In genomic region chr10:72215611-72216549, GRCh38 we compare ENCODE assay signal across 1 cellular context.
A peak's percentile ranks its signal among the peaks of the same experiment; 100 is the strongest.
TF ChIP-seq lines count a peak whose summit lies in the region.

ANAPC16 (plus strand) TSS chr10:72216012; CDS start chr10:72223915, 7,903 bp downstream.
A gene with protein sequence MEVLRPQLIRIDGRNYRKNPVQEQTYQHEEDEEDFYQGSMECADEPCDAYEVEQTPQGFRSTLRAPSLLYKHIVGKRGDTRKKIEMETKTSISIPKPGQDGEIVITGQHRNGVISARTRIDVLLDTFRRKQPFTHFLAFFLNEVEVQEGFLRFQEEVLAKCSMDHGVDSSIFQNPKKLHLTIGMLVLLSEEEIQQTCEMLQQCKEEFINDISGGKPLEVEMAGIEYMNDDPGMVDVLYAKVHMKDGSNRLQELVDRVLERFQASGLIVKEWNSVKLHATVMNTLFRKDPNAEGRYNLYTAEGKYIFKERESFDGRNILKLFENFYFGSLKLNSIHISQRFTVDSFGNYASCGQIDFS (minus strand): TSS chr10:72216276. CDS start chr10:72213298, 2,978 bp downstream.

TF ChIP-seq in HepG2, 621 proteins besides CTCF, POLR2A, EP300 and RAD21 (continued from another document and continues in another):
- TF ChIP-seq, protein P1, sequence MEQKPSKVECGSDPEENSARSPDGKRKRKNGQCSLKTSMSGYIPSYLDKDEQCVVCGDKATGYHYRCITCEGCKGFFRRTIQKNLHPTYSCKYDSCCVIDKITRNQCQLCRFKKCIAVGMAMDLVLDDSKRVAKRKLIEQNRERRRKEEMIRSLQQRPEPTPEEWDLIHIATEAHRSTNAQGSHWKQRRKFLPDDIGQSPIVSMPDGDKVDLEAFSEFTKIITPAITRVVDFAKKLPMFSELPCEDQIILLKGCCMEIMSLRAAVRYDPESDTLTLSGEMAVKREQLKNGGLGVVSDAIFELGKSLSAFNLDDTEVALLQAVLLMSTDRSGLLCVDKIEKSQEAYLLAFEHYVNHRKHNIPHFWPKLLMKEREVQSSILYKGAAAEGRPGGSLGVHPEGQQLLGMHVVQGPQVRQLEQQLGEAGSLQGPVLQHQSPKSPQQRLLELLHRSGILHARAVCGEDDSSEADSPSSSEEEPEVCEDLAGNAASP (CRISPR knock-in tag; IDR thresholded peaks at IDR 0.05; ENCODE audit: borderline replicate concordance): peak; percentile 76; the same call in 1 of the 2 replicates
- TF ChIP-seq HNF4A (CRISPR knock-in tag; IDR thresholded peaks at IDR 0.05) (no peak), ZBTB3 (CRISPR knock-in tag; IDR thresholded peaks at IDR 0.05; ENCODE audit: borderline replicate concordance, low read depth) (peak; percentile 83; the same call in 1 of the 2 replicates), MAF1 (CRISPR knock-in tag; IDR thresholded peaks at IDR 0.05; ENCODE audit: borderline replicate concordance) (no peak), MXI1 (IDR thresholded peaks at IDR 0.05; ENCODE audit: borderline replicate concordance, low read depth, low read length) (peak; percentile 92; the same call in 2 of the 3 replicates), ZNF549 (CRISPR knock-in tag; IDR thresholded peaks at IDR 0.05) (no peak), ZNF350 (CRISPR knock-in tag; IDR thresholded peaks at IDR 0.05; ENCODE audit: borderline replicate concordance, low read depth) (peak; percentile 96), KLF11 (CRISPR knock-in tag; IDR thresholded peaks at IDR 0.05) (no peak; the same call in 1 of the 2 replicates), DMTF1 (CRISPR knock-in tag; IDR thresholded peaks at IDR 0.05) (0 out of 2 replicates have a peak, but pooled peaks have one; percentile 57), CC2D1A (CRISPR knock-in tag; IDR thresholded peaks at IDR 0.05) (no peak), ZNF75D (CRISPR knock-in tag; IDR thresholded peaks at IDR 0.05; ENCODE audit: borderline replicate concordance) (no peak), ZFP36 (IDR thresholded peaks at IDR 0.05; ENCODE audit: borderline replicate concordance, low read depth, low read length, partially characterized antibody) (no peak), ISL2 (CRISPR knock-in tag; IDR thresholded peaks at IDR 0.05) (peak; percentile 81), SIN3B (IDR thresholded peaks at IDR 0.05; ENCODE audit: low read length) (no peak), ZSCAN31 (CRISPR knock-in tag; IDR thresholded peaks at IDR 0.05; ENCODE audit: low read depth) (peak; percentile 89), XBP1 (CRISPR knock-in tag; IDR thresholded peaks at IDR 0.05) (no peak), FLYWCH1 (CRISPR knock-in tag; IDR thresholded peaks at IDR 0.05) (no peak), TARDBP (CRISPR knock-in tag; IDR thresholded peaks at IDR 0.05) (peak; percentile 81), ZNF543 (CRISPR knock-in tag; IDR thresholded peaks at IDR 0.05) (peak; percentile 87; the same call in 1 of the 2 replicates), ZNF24 (IDR thresholded peaks at IDR 0.05) (no peak), GZF1 (CRISPR knock-in tag; IDR thresholded peaks at IDR 0.05) (peak; percentile 83; the same call in 1 of the 2 replicates), ZSCAN12 (CRISPR knock-in tag; IDR thresholded peaks at IDR 0.05) (peak; percentile 80; the same call in 1 of the 2 replicates), MTF2 (CRISPR knock-in tag; IDR thresholded peaks at IDR 0.05; ENCODE audit: borderline replicate concordance) (no peak), NCOR1 (IDR thresholded peaks at IDR 0.05; ENCODE audit: borderline replicate concordance, low read length) (no peak; the same call in 1 of the 2 replicates), ZNF367 (CRISPR knock-in tag; IDR thresholded peaks at IDR 0.05; ENCODE audit: borderline replicate concordance) (no peak), ARNT2 (CRISPR knock-in tag; IDR thresholded peaks at IDR 0.05; ENCODE audit: low read depth) (peak; percentile 85; the same call in 1 of the 2 replicates), RXRA (CRISPR knock-in tag; IDR thresholded peaks at IDR 0.05) (peak; percentile 81; the same call in 1 of the 2 replicates), ZNF576 (CRISPR knock-in tag; IDR thresholded peaks at IDR 0.05) (no peak), ZBTB33 (CRISPR knock-in tag; IDR thresholded peaks at IDR 0.05) (peak; percentile 54; the same call in 1 of the 2 replicates), PHF5A (CRISPR knock-in tag; IDR thresholded peaks at IDR 0.05; ENCODE audit: low read depth, unreplicated experiment) (peak; percentile 66), TP53 (CRISPR knock-in tag; conservative IDR thresholded peaks at IDR 0.05) (peak; percentile 29; the same call in 1 of the 2 replicates), TCF12 (IDR thresholded peaks at IDR 0.05) (no peak), TCF12 (CRISPR knock-in tag; IDR thresholded peaks at IDR 0.05) (no peak), ZBTB1 (CRISPR knock-in tag; IDR thresholded peaks at IDR 0.05; ENCODE audit: borderline replicate concordance) (no peak), ZHX1 (CRISPR knock-in tag; IDR thresholded peaks at IDR 0.05; ENCODE audit: low read depth) (no peak), CBX2 (IDR thresholded peaks at IDR 0.05; ENCODE audit: low read depth, low read length) (no peak), CBX2 (CRISPR knock-in tag; IDR thresholded peaks at IDR 0.05; ENCODE audit: low read depth) (no peak), ZNF292 (CRISPR knock-in tag; IDR thresholded peaks at IDR 0.05; ENCODE audit: borderline replicate concordance, low read depth) (no peak), ZNF3 (CRISPR knock-in tag; IDR thresholded peaks at IDR 0.05) (no peak), CCAR2 (optimal IDR thresholded peaks at IDR 0.05; ENCODE audit: low read depth, low read length) (no peak), FOXP4 (CRISPR knock-in tag; IDR thresholded peaks at IDR 0.05) (peak; percentile 72), ZEB1 (IDR thresholded peaks at IDR 0.05; ENCODE audit: insufficient replicate concordance, low read depth) (peak; percentile 93), ZNF569 (CRISPR knock-in tag; IDR thresholded peaks at IDR 0.05; ENCODE audit: borderline replicate concordance) (no peak), ADNP (CRISPR knock-in tag; IDR thresholded peaks at IDR 0.05) (no peak), ZBTB20 (CRISPR knock-in tag; IDR thresholded peaks at IDR 0.05; ENCODE audit: borderline replicate concordance, low read depth) (peak; percentile 59; the same call in 1 of the 2 replicates), BRCA1 (CRISPR knock-in tag; IDR thresholded peaks at IDR 0.05) (no peak), MAZ (IDR thresholded peaks at IDR 0.05; ENCODE audit: borderline replicate concordance, low read depth, low read length) (peak; percentile 49), MAZ (CRISPR knock-in tag; IDR thresholded peaks at IDR 0.05; ENCODE audit: low read depth) (peak; percentile 94), SMAD1 (CRISPR knock-in tag; IDR thresholded peaks at IDR 0.05; ENCODE audit: borderline replicate concordance, low read depth) (peak; percentile 76; the same call in 1 of the 2 replicates), SP5 (CRISPR knock-in tag; IDR thresholded peaks at IDR 0.05; ENCODE audit: borderline replicate concordance, low read depth) (peak; percentile 92), ZNF644 (CRISPR knock-in tag; IDR thresholded peaks at IDR 0.05; ENCODE audit: low read depth) (no peak), FOXM1 (CRISPR knock-in tag; IDR thresholded peaks at IDR 0.05) (no peak)
- TF ChIP-seq, protein P2, sequence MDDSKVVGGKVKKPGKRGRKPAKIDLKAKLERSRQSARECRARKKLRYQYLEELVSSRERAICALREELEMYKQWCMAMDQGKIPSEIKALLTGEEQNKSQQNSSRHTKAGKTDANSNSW (CRISPR knock-in tag; IDR thresholded peaks at IDR 0.05; ENCODE audit: borderline replicate concordance): no peak
- TF ChIP-seq, protein P3, sequence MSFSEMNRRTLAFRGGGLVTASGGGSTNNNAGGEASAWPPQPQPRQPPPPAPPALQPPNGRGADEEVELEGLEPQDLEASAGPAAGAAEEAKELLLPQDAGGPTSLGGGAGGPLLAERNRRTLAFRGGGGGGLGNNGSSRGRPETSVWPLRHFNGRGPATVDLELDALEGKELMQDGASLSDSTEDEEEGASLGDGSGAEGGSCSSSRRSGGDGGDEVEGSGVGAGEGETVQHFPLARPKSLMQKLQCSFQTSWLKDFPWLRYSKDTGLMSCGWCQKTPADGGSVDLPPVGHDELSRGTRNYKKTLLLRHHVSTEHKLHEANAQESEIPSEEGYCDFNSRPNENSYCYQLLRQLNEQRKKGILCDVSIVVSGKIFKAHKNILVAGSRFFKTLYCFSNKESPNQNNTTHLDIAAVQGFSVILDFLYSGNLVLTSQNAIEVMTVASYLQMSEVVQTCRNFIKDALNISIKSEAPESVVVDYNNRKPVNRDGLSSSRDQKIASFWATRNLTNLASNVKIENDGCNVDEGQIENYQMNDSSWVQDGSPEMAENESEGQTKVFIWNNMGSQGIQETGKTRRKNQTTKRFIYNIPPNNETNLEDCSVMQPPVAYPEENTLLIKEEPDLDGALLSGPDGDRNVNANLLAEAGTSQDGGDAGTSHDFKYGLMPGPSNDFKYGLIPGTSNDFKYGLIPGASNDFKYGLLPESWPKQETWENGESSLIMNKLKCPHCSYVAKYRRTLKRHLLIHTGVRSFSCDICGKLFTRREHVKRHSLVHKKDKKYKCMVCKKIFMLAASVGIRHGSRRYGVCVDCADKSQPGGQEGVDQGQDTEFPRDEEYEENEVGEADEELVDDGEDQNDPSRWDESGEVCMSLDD (CRISPR knock-in tag; IDR thresholded peaks at IDR 0.05; ENCODE audit: borderline replicate concordance): no peak
- TF ChIP-seq, protein P4, sequence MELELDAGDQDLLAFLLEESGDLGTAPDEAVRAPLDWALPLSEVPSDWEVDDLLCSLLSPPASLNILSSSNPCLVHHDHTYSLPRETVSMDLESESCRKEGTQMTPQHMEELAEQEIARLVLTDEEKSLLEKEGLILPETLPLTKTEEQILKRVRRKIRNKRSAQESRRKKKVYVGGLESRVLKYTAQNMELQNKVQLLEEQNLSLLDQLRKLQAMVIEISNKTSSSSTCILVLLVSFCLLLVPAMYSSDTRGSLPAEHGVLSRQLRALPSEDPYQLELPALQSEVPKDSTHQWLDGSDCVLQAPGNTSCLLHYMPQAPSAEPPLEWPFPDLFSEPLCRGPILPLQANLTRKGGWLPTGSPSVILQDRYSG (CRISPR knock-in tag; IDR thresholded peaks at IDR 0.05): 0 out of 2 replicates have a peak, but pooled peaks have one; percentile 52
